20 cellular contexts compared by ENCODE assay signal in genomic region chr9:7243838-7244237, GRCh38.
"Had no signal": no experiment of that assay in that cellular context is flagged by ENCODE, and none has a peak within 500 bp of the region (broad histone marks: within the 10 kb centered on the region; RNA-seq: fewer than 3 reads in every experiment).

No MANE protein-coding gene starts in this region.

- H3K36me3 ChIP-seq: adrenal gland, gastrocnemius medialis, heart left ventricle, left lung, sigmoid colon, upper lobe of left lung had no signal

- H3K4me3 ChIP-seq: adrenal gland, gastrocnemius medialis, heart left ventricle, left lung, sigmoid colon, testis, upper lobe of left lung had no signal

- H3K27me3 ChIP-seq: adrenal gland, gastrocnemius medialis, heart left ventricle, left lung, sigmoid colon, testis, upper lobe of left lung had no signal

- H3K36me3 Mint-ChIP-seq: activated naive CD4-positive, alpha-beta T cell treated with anti-CD3 and anti-CD28 coated beads, Interleukin-2, amount 50 U/mL, for 24 hours; mesothelial cell of epicardium; stimulated activated effector memory CD8-positive, alpha-beta T cell treated with anti-CD3 and anti-CD28 coated beads, Interleukin-12 subunit alpha, Interleukin-12 subunit beta, amount 100 ng/mL, for 72 hours had no signal

- H3K9me3 Mint-ChIP-seq: activated naive CD4-positive, alpha-beta T cell treated with anti-CD3 and anti-CD28 coated beads, Interleukin-2, amount 50 U/mL, for 24 hours; stimulated activated effector memory CD8-positive, alpha-beta T cell treated with anti-CD3 and anti-CD28 coated beads, Interleukin-12 subunit alpha, Interleukin-12 subunit beta, amount 100 ng/mL, for 72 hours had no signal

- H3K27ac ChIP-seq: adrenal gland, gastrocnemius medialis, heart left ventricle, left lung, sigmoid colon, testis, upper lobe of left lung had no signal

- H3K27ac Mint-ChIP-seq: activated naive CD4-positive, alpha-beta T cell treated with anti-CD3 and anti-CD28 coated beads, Interleukin-2, amount 50 U/mL, for 24 hours; mesothelial cell of epicardium; nephron; stimulated activated effector memory CD8-positive, alpha-beta T cell treated with anti-CD3 and anti-CD28 coated beads, Interleukin-12 subunit alpha, Interleukin-12 subunit beta, amount 100 ng/mL, for 72 hours had no signal

- H3K9me3 ChIP-seq: adrenal gland, gastrocnemius medialis, left lung, sigmoid colon, testis, upper lobe of left lung had no signal

- H3K4me1 ChIP-seq: adrenal gland, gastrocnemius medialis, left lung, sigmoid colon, testis, upper lobe of left lung had no signal

- DNase-seq: activated CD4-positive, alpha-beta T cell treated with anti-CD3 and anti-CD28 coated beads, Interleukin-2, amount 50 U/mL, for 48 hours; activated CD4-positive, CD25-positive, alpha-beta regulatory T cell treated with anti-CD3 and anti-CD28 coated beads, Interleukin-2, amount 50 U/mL, for 72 hours; activated gamma-delta T cell; adrenal gland; effector CD4-positive, alpha-beta T cell; gastrocnemius medialis; heart left ventricle; kidney; left lung; occipital lobe; posterior cingulate gyrus; sigmoid colon; stimulated activated CD4-positive, alpha-beta T cell treated with anti-CD3 and anti-CD28 coated beads, Interleukin-4, amount 100 ng/mL, for 24 hours; testis; upper lobe of left lung had no signal

- ATAC-seq: esophagus mucosa; gastrocnemius medialis; heart left ventricle; left lung; stimulated activated effector memory CD8-positive, alpha-beta T cell treated with anti-CD3 and anti-CD28 coated beads, Interleukin-12 subunit alpha, Interleukin-12 subunit beta, amount 100 ng/mL, for 72 hours had no signal
